23 cellular contexts compared by ENCODE assay signal in genomic region chr2:216701544-216701943, GRCh38. TPM values are rescaled to one million over a fixed set of nuclear protein-coding genes. Genes with fewer than 3 reads are reported as not detected.
"Had no signal": no experiment of that assay in that cellular context is flagged by ENCODE, and none has a peak within 500 bp of the region (broad histone marks: within the 10 kb centered on the region; RNA-seq: fewer than 3 reads in every experiment).

No MANE protein-coding gene starts in this region.

- H3K4me1 ChIP-seq: pancreas had no signal

- H2AFZ ChIP-seq: hepatocyte had no signal

- ATAC-seq: effector memory CD8-positive, alpha-beta T cell; left cardiac atrium; left ventricle myocardium superior; naive thymus-derived CD8-positive, alpha-beta T cell; pancreas; stimulated activated naive B cell treated with anti-CD40 and anti-IgM and Interleukin-4, amounts not matched to agents 10 μg/mL and 1 μg/mL and 100 μg/mL, for 72 hours; stimulated activated naive CD8-positive, alpha-beta T cell treated with anti-CD3 and anti-CD28 coated beads, Interleukin-15, amount 100 ng/mL, for 72 hours had no signal

- DNase-seq: cerebellar nuclear complex; effector memory CD8-positive, alpha-beta T cell; esophagus squamous epithelium; foreskin fibroblast; kidney; left cardiac atrium; left ventricle myocardium superior; mesendoderm; naive thymus-derived CD8-positive, alpha-beta T cell; pancreas; retina; stimulated activated CD4-positive, alpha-beta T cell treated with anti-CD3 and anti-CD28 coated beads, Interleukin-2, amount 100 ng/mL, for 24 hours; stimulated activated CD4-positive, alpha-beta T cell treated with anti-CD3 and anti-CD28 coated beads, Interleukin-4, amount 100 ng/mL, for 4 hours; stimulated activated naive B cell treated with anti-CD40 and anti-IgM and Interleukin-4, amounts not matched to agents 10 μg/mL and 1 μg/mL and 100 μg/mL, for 72 hours; stimulated activated naive CD8-positive, alpha-beta T cell treated with anti-CD3 and anti-CD28 coated beads, Interleukin-15, amount 100 ng/mL, for 72 hours; upper lobe of left lung had no signal

- H3K9me3 ChIP-seq: esophagus squamous epithelium, pancreas, upper lobe of left lung had no signal

- H3K27ac Mint-ChIP-seq: dendritic cell treated with granulocyte-macrophage colony-stimulating factor and Interleukin-4, amounts not matched to agents 40 ng/mL and 50 ng/mL, for 4 days; effector memory CD8-positive, alpha-beta T cell; naive thymus-derived CD8-positive, alpha-beta T cell; progenitor cell of endocrine pancreas; stimulated activated naive B cell treated with anti-CD40 and anti-IgM and Interleukin-4, amounts not matched to agents 10 μg/mL and 1 μg/mL and 100 μg/mL, for 72 hours; stimulated activated naive CD8-positive, alpha-beta T cell treated with anti-CD3 and anti-CD28 coated beads, Interleukin-15, amount 100 ng/mL, for 72 hours had no signal

- H3K36me3 ChIP-seq: cardiac muscle cell, esophagus squamous epithelium, pancreas, upper lobe of left lung had no signal

- H3K79me2 ChIP-seq: hepatocyte had no signal

- FAIRE-seq: colon, kidney, pancreas had no signal

- H3K4me3 ChIP-seq: cardiac muscle cell, esophagus squamous epithelium, hepatocyte, pancreas, skin epidermis, upper lobe of left lung had no signal

- H3K4me2 ChIP-seq: hepatocyte had no signal

- H3K27me3 Mint-ChIP-seq: progenitor cell of endocrine pancreas; stimulated activated naive CD8-positive, alpha-beta T cell treated with anti-CD3 and anti-CD28 coated beads, Interleukin-15, amount 100 ng/mL, for 72 hours had no signal

- H3K4me1 Mint-ChIP-seq: stimulated activated naive B cell treated with anti-CD40 and anti-IgM and Interleukin-4, amounts not matched to agents 10 μg/mL and 1 μg/mL and 100 μg/mL, for 72 hours; stimulated activated naive CD8-positive, alpha-beta T cell treated with anti-CD3 and anti-CD28 coated beads, Interleukin-15, amount 100 ng/mL, for 72 hours had no signal

- H3K9me3 Mint-ChIP-seq: dendritic cell treated with granulocyte-macrophage colony-stimulating factor and Interleukin-4, amounts not matched to agents 40 ng/mL and 50 ng/mL, for 4 days; effector memory CD8-positive, alpha-beta T cell; naive thymus-derived CD8-positive, alpha-beta T cell; neural crest cell; stimulated activated naive B cell treated with anti-CD40 and anti-IgM and Interleukin-4, amounts not matched to agents 10 μg/mL and 1 μg/mL and 100 μg/mL, for 72 hours; stimulated activated naive CD8-positive, alpha-beta T cell treated with anti-CD3 and anti-CD28 coated beads, Interleukin-15, amount 100 ng/mL, for 72 hours had no signal

- H3K36me3 Mint-ChIP-seq: naive thymus-derived CD8-positive, alpha-beta T cell; stimulated activated naive B cell treated with anti-CD40 and anti-IgM and Interleukin-4, amounts not matched to agents 10 μg/mL and 1 μg/mL and 100 μg/mL, for 72 hours had no signal

- H3K4me3 Mint-ChIP-seq: dendritic cell treated with granulocyte-macrophage colony-stimulating factor and Interleukin-4, amounts not matched to agents 40 ng/mL and 50 ng/mL, for 4 days; effector memory CD8-positive, alpha-beta T cell; naive thymus-derived CD8-positive, alpha-beta T cell; neural crest cell; stimulated activated naive B cell treated with anti-CD40 and anti-IgM and Interleukin-4, amounts not matched to agents 10 μg/mL and 1 μg/mL and 100 μg/mL, for 72 hours; stimulated activated naive CD8-positive, alpha-beta T cell treated with anti-CD3 and anti-CD28 coated beads, Interleukin-15, amount 100 ng/mL, for 72 hours had no signal

- H3K27me3 ChIP-seq: cardiac muscle cell, hepatocyte, pancreas, upper lobe of left lung had no signal

- H3K27ac ChIP-seq: cardiac muscle cell, pancreas, skin epidermis, upper lobe of left lung had no signal

RNA-seq across cellular contexts. Expression of gene IGFBP5, which starts 6.2 kb away (rescaled TPM):
- total RNA-seq: naive thymus-derived CD8-positive, alpha-beta T cell had no signal
- polyA plus RNA-seq: naive thymus-derived CD8-positive, alpha-beta T cell had no signal
